ENCODE assay signal across 1 cellular context in genomic region chr5:83473344-83474169, GRCh38.
A peak's percentile ranks its signal among the peaks of the same experiment; 100 is the strongest.
TF ChIP-seq lines count a peak whose summit lies in the region.

No MANE protein-coding gene starts in this region.

TF ChIP-seq in HepG2, 621 proteins besides CTCF, POLR2A, EP300 and RAD21 (continued from another document and continues in another):
- TF ChIP-seq ZNF513 (CRISPR knock-in tag; conservative IDR thresholded peaks at IDR 0.05) (no peak), ZNF329 (CRISPR knock-in tag; IDR thresholded peaks at IDR 0.05; ENCODE audit: low read depth) (no peak), ZEB1 (IDR thresholded peaks at IDR 0.05; ENCODE audit: insufficient replicate concordance, low read depth) (no peak), ZFP36L1 (CRISPR knock-in tag; IDR thresholded peaks at IDR 0.05) (no peak), ZNF564 (CRISPR knock-in tag; IDR thresholded peaks at IDR 0.05) (no peak), RBM22 (optimal IDR thresholded peaks at IDR 0.05; ENCODE audit: low read length) (no peak), TRIM24 (CRISPR knock-in tag; IDR thresholded peaks at IDR 0.05) (no peak), KLF9 (CRISPR knock-in tag; IDR thresholded peaks at IDR 0.05; ENCODE audit: low read depth) (no peak), KDM2A (CRISPR knock-in tag; IDR thresholded peaks at IDR 0.05; ENCODE audit: borderline replicate concordance, low read depth) (no peak), ZNF609 (CRISPR knock-in tag; IDR thresholded peaks at IDR 0.05; ENCODE audit: borderline replicate concordance) (no peak; the same call in 1 of the 2 replicates), CENPT (CRISPR knock-in tag; IDR thresholded peaks at IDR 0.05; ENCODE audit: low read depth) (no peak), SOX6 (IDR thresholded peaks at IDR 0.05) (no peak), SOX6 (CRISPR knock-in tag; IDR thresholded peaks at IDR 0.05) (peak; percentile 68), ATF1 (CRISPR knock-in tag; IDR thresholded peaks at IDR 0.05) (no peak), ZNF616 (CRISPR knock-in tag; IDR thresholded peaks at IDR 0.05; ENCODE audit: low read depth) (no peak), ZNF138 (CRISPR knock-in tag; IDR thresholded peaks at IDR 0.05; ENCODE audit: low read depth) (no peak), ARID2 (CRISPR knock-in tag; IDR thresholded peaks at IDR 0.05; ENCODE audit: borderline replicate concordance) (no peak; the same call in 1 of the 2 replicates), FOXJ3 (CRISPR knock-in tag; IDR thresholded peaks at IDR 0.05; ENCODE audit: borderline replicate concordance) (no peak), ZSCAN20 (CRISPR knock-in tag; IDR thresholded peaks at IDR 0.05; ENCODE audit: borderline replicate concordance) (no peak), CBX2 (IDR thresholded peaks at IDR 0.05; ENCODE audit: low read depth, low read length) (0 out of 2 replicates have a peak, but pooled peaks have one; percentile 42), CBX2 (CRISPR knock-in tag; IDR thresholded peaks at IDR 0.05; ENCODE audit: low read depth) (no peak), ZC3H4 (CRISPR knock-in tag; IDR thresholded peaks at IDR 0.05; ENCODE audit: borderline replicate concordance) (no peak), ZNF263 (CRISPR knock-in tag; IDR thresholded peaks at IDR 0.05) (no peak), FOXP4 (CRISPR knock-in tag; IDR thresholded peaks at IDR 0.05) (no peak), ZNF530 (CRISPR knock-in tag; IDR thresholded peaks at IDR 0.05; ENCODE audit: low read depth) (no peak), ZNF687 (CRISPR knock-in tag; IDR thresholded peaks at IDR 0.05) (peak; percentile 20; the same call in 1 of the 2 replicates), ZNF512B (CRISPR knock-in tag; IDR thresholded peaks at IDR 0.05; ENCODE audit: borderline replicate concordance) (peak; percentile 49; the same call in 1 of the 2 replicates), PHF8 (CRISPR knock-in tag; IDR thresholded peaks at IDR 0.05) (peak; percentile 15; the same call in 1 of the 2 replicates), TEAD2 (CRISPR knock-in tag; IDR thresholded peaks at IDR 0.05) (no peak), GPBP1L1 (CRISPR knock-in tag; IDR thresholded peaks at IDR 0.05) (no peak), SMAD1 (CRISPR knock-in tag; IDR thresholded peaks at IDR 0.05; ENCODE audit: borderline replicate concordance, low read depth) (no peak), ZBTB2 (CRISPR knock-in tag; IDR thresholded peaks at IDR 0.05; ENCODE audit: low read depth) (no peak), JUN (CRISPR knock-in tag; IDR thresholded peaks at IDR 0.05) (no peak), ZNF678 (CRISPR knock-in tag; IDR thresholded peaks at IDR 0.05) (no peak), NBN (conservative IDR thresholded peaks at IDR 0.05) (no peak), SIN3B (IDR thresholded peaks at IDR 0.05; ENCODE audit: low read length) (no peak), SMC3 (IDR thresholded peaks at IDR 0.05; ENCODE audit: low read length) (peak; percentile 22; the same call in 1 of the 2 replicates), ZNF672 (CRISPR knock-in tag; IDR thresholded peaks at IDR 0.05) (no peak), ARHGAP35 (CRISPR knock-in tag; IDR thresholded peaks at IDR 0.05; ENCODE audit: borderline replicate concordance) (no peak), TAF15 (IDR thresholded peaks at IDR 0.05; ENCODE audit: low read depth, low read length, poor library complexity, severe bottlenecking) (no peak), JUND (CRISPR knock-in tag; IDR thresholded peaks at IDR 0.05) (no peak), ZNF619 (CRISPR knock-in tag; IDR thresholded peaks at IDR 0.05) (0 out of 2 replicates have a peak, but pooled peaks have one; percentile 24), PHB2 (IDR thresholded peaks at IDR 0.05; ENCODE audit: partially characterized antibody) (no peak), HIVEP1 (CRISPR knock-in tag; IDR thresholded peaks at IDR 0.05) (0 out of 2 replicates have a peak, but pooled peaks have one; percentile 24), ZBTB7B (CRISPR knock-in tag; IDR thresholded peaks at IDR 0.05) (peak; percentile 80), MYC (CRISPR knock-in tag; IDR thresholded peaks at IDR 0.05; ENCODE audit: borderline replicate concordance) (peak; percentile 8; the same call in 1 of the 2 replicates), MTF2 (CRISPR knock-in tag; IDR thresholded peaks at IDR 0.05; ENCODE audit: borderline replicate concordance) (no peak), ZFP36 (IDR thresholded peaks at IDR 0.05; ENCODE audit: borderline replicate concordance, low read depth, low read length, partially characterized antibody) (no peak), HOXA5 (CRISPR knock-in tag; IDR thresholded peaks at IDR 0.05) (no peak), ZNF33A (CRISPR knock-in tag; IDR thresholded peaks at IDR 0.05; ENCODE audit: borderline replicate concordance) (no peak), IRF1 (CRISPR knock-in tag; IDR thresholded peaks at IDR 0.05; ENCODE audit: low read depth) (no peak)
